Comparison of ENCODE assay signal across 9 cellular contexts in genomic region chr16:30894540-30895368, GRCh38. TPM values are rescaled to one million over a fixed set of nuclear protein-coding genes. Genes with fewer than 3 reads are reported as not detected.
A peak's percentile ranks its signal among the peaks of the same experiment; 100 is the strongest.
DNase-seq lines count a peak whose midpoint lies in the region; ATAC-seq and TF ChIP-seq lines count a peak whose summit lies in the region.
"Had no signal": no experiment of that assay in that cellular context is flagged by ENCODE, and none has a peak within 500 bp of the region (broad histone marks: within the 10 kb centered on the region; RNA-seq: fewer than 3 reads in every experiment).

No MANE protein-coding gene starts in this region.

- RAD21 ChIA-PET in HCT116 (lab: Charles Lee; ENCODE audit: low non-redundant PET in 1 of 2, low total read pairs in 2 of 2, uncharacterized antibody in 2 of 2, unreplicated experiment in 2 of 2), result no interaction called here

- no peak for TF ChIP-seq POLR2A in HCT116 (IDR thresholded peaks at IDR 0.05; ENCODE audit: borderline replicate concordance, extremely low read depth, insufficient read depth, insufficient read length)

- H2AFZ ChIP-seq in HCT116 (ENCODE audit: low read depth, low read length, poor library complexity, severe bottlenecking), result no peak overlapping the region

- TF ChIP-seq CTCF in HCT116 (IDR thresholded peaks at IDR 0.05 in 2 of 3, conservative IDR thresholded peaks at IDR 0.05 in 1 of 3; ENCODE audit: borderline replicate concordance in 1 of 3, insufficient read depth in 1 of 3, low read depth in 2 of 3, low read length in 2 of 3) (no peak), WTC11 (IDR thresholded peaks at IDR 0.05) (no peak)

- peaks cover 15% of the 10 kb centered on the region for H3K79me2 ChIP-seq in HCT116 (ENCODE audit: insufficient read depth, low read length)

- peak overlapping the region; percentile 100 for H3K4me2 ChIP-seq in HCT116 (ENCODE audit: low read length)

- peaks cover 5 to 6% of the 10 kb centered on the region in 2 experiments; a peak in 2 of 4 replicates for H3K36me3 ChIP-seq in HCT116 (ENCODE audit: control insufficient read depth in 1 of 2, insufficient read depth in 2 of 2, low read length in 2 of 2)

- H3K27me3 Mint-ChIP-seq in WTC11 (ENCODE audit: low read depth), result peaks cover 28% of the 10 kb centered on the region

- H3K36me3 Mint-ChIP-seq in WTC11, result peaks cover 1% of the 10 kb centered on the region; the same call in 1 of the 2 replicates

- H3K9me2 ChIP-seq in HCT116 (ENCODE audit: insufficient read depth), result no peaks in the 10 kb centered on the region

- BruUV-seq in HCT116 (replicated peaks; lab: Mats Ljungman, UMichigan), result TSS peak; percentile 84

- in situ Hi-C loops in ACHN (cut with HindIII; ENCODE audit: low pct_ligation_motif_present, low pct_unique_long_range_greater_than_20kb, low sequenced_read_pairs), result loop anchor here (25.0 kb wide), 1 partner anchor 107 kb away; the partner anchor contains the start of gene ZNF629

- intact Hi-C loops in HCT116 (cut with micrococcal nuclease), result no loop called here

- no peak overlapping the region; the same call in 1 of the 2 replicates for H3K27ac Mint-ChIP-seq in WTC11

- H3K9me3 ChIP-seq in HCT116 (ENCODE audit: control insufficient read depth in 1 of 2, insufficient read depth in 1 of 2, low read depth in 1 of 2, low read length in 2 of 2), result no peaks in the 10 kb centered on the region

- H3K9ac ChIP-seq in HCT116 (ENCODE audit: low read length), result peak overlapping the region; percentile 77

- CTCF ChIA-PET in HCT116 (lab: Charles Lee), result no interaction called here
- CTCF ChIA-PET in WTC11 (lab: Charles Lee), result interaction anchor here (2.6 kb wide), 1 partner anchor 50 kb away, joined by 24 read pairs; no protein-coding TSS in a partner anchor

- peak overlapping the region; percentile 86 for H3K4me3 Mint-ChIP-seq in WTC11

- H3K4me1 Mint-ChIP-seq in WTC11, result peaks cover 24% of the 10 kb centered on the region

- no peaks in the 10 kb centered on the region for H4K20me1 ChIP-seq in HCT116 (ENCODE audit: insufficient read depth)

- H3K4me3 ChIP-seq in HCT116 (replicated peaks in 1 of 2; ENCODE audit: low read depth in 1 of 2, low read length in 2 of 2) (peak overlapping the region; percentile 27 to 93; a peak in 3 of 4 replicates), skin epidermis (peak overlapping the region; percentile 33 to 68 (median 62))

- ATAC-seq in HCT116 (no peak), WTC11 (no peak), GM21381 (IDR thresholded peaks at IDR 0.05; ENCODE audit: unreplicated experiment) (no peak), GM21737 (IDR thresholded peaks at IDR 0.05; ENCODE audit: unreplicated experiment) (no peak)

- DNase-seq in HCT116 (ENCODE audit: low read depth, low spot score), result no peak
- DNase-seq in WTC11 (ENCODE audit: low spot score), result no peak
- peak; percentile 15 for DNase-seq in globus pallidus (ENCODE audit: low spot score)
- no peak for DNase-seq in GDM1 (lab: John Stamatoyannopoulos, UW)
- no peak for DNase-seq in ACHN

- POLR2A ChIA-PET in HCT116 (lab: Charles Lee) (interaction anchor here (0.8 kb wide), 1 partner anchor 20 kb away, joined by 3 read pairs; no protein-coding TSS in a partner anchor), WTC11 (lab: Charles Lee) (interaction anchor here (0.6 to 1.0 kb wide), 2 partner anchors 19 to 463 kb away, joined by 4 to 8 read pairs; no protein-coding TSS in a partner anchor)

- no peak for TF ChIP-seq RAD21 in HCT116 (IDR thresholded peaks at IDR 0.05; ENCODE audit: low read depth)

- no peaks in the 10 kb centered on the region for H3K27me3 ChIP-seq in HCT116 (ENCODE audit: insufficient read depth, low read length)

- peaks cover 25 to 48% of the 10 kb centered on the region in 2 experiments for H3K4me1 ChIP-seq in HCT116 (ENCODE audit: control insufficient read depth in 1 of 2, insufficient read depth in 2 of 2, low read length in 2 of 2)

- H3K27ac ChIP-seq in HCT116 (ENCODE audit: low read depth, low read length) (peak overlapping the region; percentile 98), skin epidermis (peak overlapping the region; percentile 71 to 97 (median 93))

- H3K9me3 Mint-ChIP-seq in WTC11, result no peaks in the 10 kb centered on the region

TF ChIP-seq in HCT116, 20 proteins besides CTCF, POLR2A, EP300 and RAD21 (continues in another document):
- TF ChIP-seq EGR1 (IDR thresholded peaks at IDR 0.05; ENCODE audit: low read depth) (no peak), FOSL1 (IDR thresholded peaks at IDR 0.05; ENCODE audit: low read depth) (no peak), MAX (IDR thresholded peaks at IDR 0.05) (no peak), ELF1 (IDR thresholded peaks at IDR 0.05; ENCODE audit: borderline replicate concordance, low read depth) (no peak), ZNF274 (IDR thresholded peaks at IDR 0.05; ENCODE audit: low read depth, low read length) (no peak), ZFX (IDR thresholded peaks at IDR 0.05) (no peak), CBX3 (IDR thresholded peaks at IDR 0.05; ENCODE audit: low read depth) (no peak), JUND (IDR thresholded peaks at IDR 0.05) (no peak), ZBTB33 (IDR thresholded peaks at IDR 0.05; ENCODE audit: extremely low read depth, insufficient replicate concordance, low read length) (no peak), SRF (IDR thresholded peaks at IDR 0.05; ENCODE audit: low read depth) (no peak), SP1 (IDR thresholded peaks at IDR 0.05; ENCODE audit: low read depth) (no peak), SIN3A (IDR thresholded peaks at IDR 0.05; ENCODE audit: low read depth) (no peak), YY1 (IDR thresholded peaks at IDR 0.05; ENCODE audit: extremely low read depth, insufficient replicate concordance, low read depth, low read length) (no peak), POLR2AphosphoS5 (IDR thresholded peaks at IDR 0.05; ENCODE audit: low read depth, low read length) (no peak), EZH2 (IDR thresholded peaks at IDR 0.05) (no peak)

TF ChIP-seq in WTC11, 78 proteins besides CTCF, POLR2A, EP300 and RAD21:
- TF ChIP-seq GABPB1 (CRISPR knock-in tag; IDR thresholded peaks at IDR 0.05), result 0 out of 2 replicates have a peak, but pooled peaks have one; percentile 11
- TF ChIP-seq MYBL2 (CRISPR knock-in tag; IDR thresholded peaks at IDR 0.05), result no peak

RNA-seq across cellular contexts. Expression of gene BCL7C, which starts 0.9 kb away (rescaled TPM):
- total RNA-seq in HCT116 (2021; ENCODE audit: unreplicated experiment) (44.9 TPM), WTC11 (2021) (18.3 to 20.3 TPM (median 18.7 TPM) in 3 replicates)
- polyA plus RNA-seq in HCT116 (2012), result 24.2 and 30.9 TPM in 2 replicates

RNA-seq across cellular contexts. Expression of gene CTF1, which starts 1.7 kb away (rescaled TPM):
- total RNA-seq in HCT116 (2021; ENCODE audit: unreplicated experiment) (1.4 TPM), WTC11 (2021) (1.4 to 1.9 TPM (median 1.6 TPM) in 3 replicates)
- 2.2 and 3.3 TPM in 2 replicates for polyA plus RNA-seq in HCT116 (2012)
- total RNA-seq: HT1080 had no signal

RNA-seq across cellular contexts. Expression of gene FBXL19, which starts 28.6 kb away (rescaled TPM):
- 45.2 TPM for total RNA-seq in HCT116 (2021; ENCODE audit: unreplicated experiment)
- polyA plus RNA-seq in HCT116 (2012), result 25.3 and 26.6 TPM in 2 replicates
- total RNA-seq in WTC11 (2021), result 79.0 to 84.9 TPM (median 84.3 TPM) in 3 replicates

RNA-seq across cellular contexts. Expression of gene ORAI3, which starts 54.1 kb away (rescaled TPM):
- total RNA-seq in HCT116 (2021; ENCODE audit: unreplicated experiment) (9.0 TPM), WTC11 (2021) (10.8 to 13.5 TPM (median 13.2 TPM) in 3 replicates)
- 8.1 and 8.7 TPM in 2 replicates for polyA plus RNA-seq in HCT116 (2012)
